1 cellular context compared by ENCODE assay signal in genomic region chr2:28407976-28408690, GRCh38.
TF ChIP-seq lines count a peak whose summit lies in the region.

No MANE protein-coding gene starts in this region.

TF ChIP-seq in WTC11, 78 proteins besides CTCF, POLR2A, EP300 and RAD21 (continued from another document):
- TF ChIP-seq, protein P1, sequence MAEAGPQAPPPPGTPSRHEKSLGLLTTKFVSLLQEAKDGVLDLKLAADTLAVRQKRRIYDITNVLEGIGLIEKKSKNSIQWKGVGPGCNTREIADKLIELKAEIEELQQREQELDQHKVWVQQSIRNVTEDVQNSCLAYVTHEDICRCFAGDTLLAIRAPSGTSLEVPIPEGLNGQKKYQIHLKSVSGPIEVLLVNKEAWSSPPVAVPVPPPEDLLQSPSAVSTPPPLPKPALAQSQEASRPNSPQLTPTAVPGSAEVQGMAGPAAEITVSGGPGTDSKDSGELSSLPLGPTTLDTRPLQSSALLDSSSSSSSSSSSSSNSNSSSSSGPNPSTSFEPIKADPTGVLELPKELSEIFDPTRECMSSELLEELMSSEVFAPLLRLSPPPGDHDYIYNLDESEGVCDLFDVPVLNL (CRISPR knock-in tag; IDR thresholded peaks at IDR 0.05; ENCODE audit: borderline replicate concordance, low read depth): no peak
